8 cellular contexts compared by ENCODE assay signal in genomic region chr10:21526952-21527633, GRCh38. TPM values are rescaled to one million over a fixed set of nuclear protein-coding genes. Genes with fewer than 3 reads are reported as not detected.
DNase-seq lines count a peak whose midpoint lies in the region; ATAC-seq lines count a peak whose summit lies in the region.

No MANE protein-coding gene starts in this region.

- H3K4me3 ChIP-seq in MG63 (peak overlapping the region; percentile 63), mononuclear cell (ENCODE audit: low read length) (peak overlapping the region; percentile 51)

- H3K36me3 Mint-ChIP-seq in activated CD4-positive, alpha-beta T cell treated with anti-CD3 and anti-CD28 coated beads for 36 hours (ENCODE audit: low read depth), result no peaks in the 10 kb centered on the region
- no peaks in the 10 kb centered on the region for H3K36me3 Mint-ChIP-seq in activated CD8-positive, alpha-beta memory T cell treated with anti-CD3 and anti-CD28 coated beads, Interleukin-2, amount 10 ng/mL, durations not matched to agents 7 days and 5 days

- intact Hi-C loops in activated CD4-positive, alpha-beta T cell treated with anti-CD3 and anti-CD28 coated beads for 36 hours (cut with DNase I, micrococcal nuclease), result loop anchor here in 1 of 2 experiments (1.0 to 10.0 kb wide), 7 partner anchors 7 to 1918 kb away; partner anchors contain the start of genes MLLT10 and PIP4K2A

- H3K9me3 Mint-ChIP-seq in activated CD4-positive, alpha-beta T cell treated with anti-CD3 and anti-CD28 coated beads for 36 hours (ENCODE audit: low read depth), result no peaks in the 10 kb centered on the region
- H3K9me3 Mint-ChIP-seq in activated CD8-positive, alpha-beta memory T cell treated with anti-CD3 and anti-CD28 coated beads, Interleukin-2, amount 10 ng/mL, durations not matched to agents 7 days and 5 days (ENCODE audit: low read depth), result no peaks in the 10 kb centered on the region
- no peaks in the 10 kb centered on the region for H3K9me3 Mint-ChIP-seq in stimulated activated naive CD8-positive, alpha-beta T cell treated with anti-CD3 and anti-CD28 coated beads, Interleukin-15, amount 100 ng/mL, for 72 hours

- peak; percentile 63 for DNase-seq in activated CD4-positive, alpha-beta T cell treated with anti-CD3 and anti-CD28 coated beads for 36 hours
- no peak for DNase-seq in activated CD4-positive, alpha-beta T cell treated with anti-CD3 and anti-CD28 coated beads for 1 hour
- DNase-seq in MG63 (peak; percentile 75), epithelial cell of prostate (ENCODE audit: low read depth, low spot score) (no peak), superior temporal gyrus (ENCODE audit: extremely low spot score) (no peak)
- peak; percentile 53 for DNase-seq in activated CD8-positive, alpha-beta memory T cell treated with anti-CD3 and anti-CD28 coated beads, Interleukin-2, amount 10 ng/mL, durations not matched to agents 7 days and 5 days
- peak; percentile 39 to 46 for DNase-seq in stimulated activated naive CD8-positive, alpha-beta T cell treated with anti-CD3 and anti-CD28 coated beads, Interleukin-15, amount 100 ng/mL, for 72 hours

- ATAC-seq in activated CD4-positive, alpha-beta T cell treated with anti-CD3 and anti-CD28 coated beads for 36 hours, result peak; percentile 28
- ATAC-seq in activated CD8-positive, alpha-beta memory T cell treated with anti-CD3 and anti-CD28 coated beads, Interleukin-2, amount 10 ng/mL, durations not matched to agents 7 days and 5 days, result peak; percentile 34
- ATAC-seq in stimulated activated naive CD8-positive, alpha-beta T cell treated with anti-CD3 and anti-CD28 coated beads, Interleukin-15, amount 100 ng/mL, for 72 hours, result peak; percentile 44

- CTCF ChIA-PET in activated CD4-positive, alpha-beta T cell treated with anti-CD3 and anti-CD28 coated beads for 36 hours (lab: Charles Lee), result interaction anchor here (0.8 to 1.0 kb wide), 2 partner anchors 10 to 205 kb away, joined by 3 read pairs; no protein-coding TSS in a partner anchor
- CTCF ChIA-PET in activated CD8-positive, alpha-beta memory T cell treated with anti-CD3 and anti-CD28 coated beads, Interleukin-2, amount 10 ng/mL, durations not matched to agents 7 days and 5 days (lab: Charles Lee), result interaction anchor here (0.7 to 0.9 kb wide), 2 partner anchors 9 to 30 kb away, joined by 3 to 4 read pairs; no protein-coding TSS in a partner anchor

- POLR2A ChIA-PET in activated CD4-positive, alpha-beta T cell treated with anti-CD3 and anti-CD28 coated beads for 36 hours (lab: Charles Lee), result interaction anchor here (0.7 to 1.0 kb wide), 2 partner anchors 30 to 143 kb away, joined by 4 to 5 read pairs; no protein-coding TSS in a partner anchor

- H3K9me3 ChIP-seq in MG63, result no peaks in the 10 kb centered on the region
- H3K9me3 ChIP-seq in mononuclear cell (ENCODE audit: low read depth, low read length), result no peaks in the 10 kb centered on the region

- H3K4me1 ChIP-seq in mononuclear cell (ENCODE audit: insufficient read depth, low read length), result peaks cover 26% of the 10 kb centered on the region

- H3K4me1 Mint-ChIP-seq in activated CD4-positive, alpha-beta T cell treated with anti-CD3 and anti-CD28 coated beads for 36 hours, result peaks cover 23% of the 10 kb centered on the region
- peaks cover 25% of the 10 kb centered on the region for H3K4me1 Mint-ChIP-seq in activated CD8-positive, alpha-beta memory T cell treated with anti-CD3 and anti-CD28 coated beads, Interleukin-2, amount 10 ng/mL, durations not matched to agents 7 days and 5 days
- peaks cover 21% of the 10 kb centered on the region for H3K4me1 Mint-ChIP-seq in stimulated activated naive CD8-positive, alpha-beta T cell treated with anti-CD3 and anti-CD28 coated beads, Interleukin-15, amount 100 ng/mL, for 72 hours

- H3K36me3 ChIP-seq in MG63, result no peaks in the 10 kb centered on the region; the same call in 1 of the 2 replicates

- peak overlapping the region; percentile 91 for H3K27ac ChIP-seq in epithelial cell of prostate

- H3K4me3 Mint-ChIP-seq in activated CD4-positive, alpha-beta T cell treated with anti-CD3 and anti-CD28 coated beads for 36 hours, result peak overlapping the region; percentile 80
- H3K4me3 Mint-ChIP-seq in activated CD8-positive, alpha-beta memory T cell treated with anti-CD3 and anti-CD28 coated beads, Interleukin-2, amount 10 ng/mL, durations not matched to agents 7 days and 5 days, result peak overlapping the region; percentile 84
- peak overlapping the region; percentile 81 to 97 for H3K4me3 Mint-ChIP-seq in stimulated activated naive CD8-positive, alpha-beta T cell treated with anti-CD3 and anti-CD28 coated beads, Interleukin-15, amount 100 ng/mL, for 72 hours

- peak overlapping the region; percentile 96 for H3K27ac Mint-ChIP-seq in activated CD4-positive, alpha-beta T cell treated with anti-CD3 and anti-CD28 coated beads for 36 hours
- H3K27ac Mint-ChIP-seq in activated CD8-positive, alpha-beta memory T cell treated with anti-CD3 and anti-CD28 coated beads, Interleukin-2, amount 10 ng/mL, durations not matched to agents 7 days and 5 days, result peak overlapping the region; percentile 90
- H3K27ac Mint-ChIP-seq in stimulated activated naive CD8-positive, alpha-beta T cell treated with anti-CD3 and anti-CD28 coated beads, Interleukin-15, amount 100 ng/mL, for 72 hours, result peak overlapping the region; percentile 97 to 99

- H3K27me3 ChIP-seq in MG63 (no peaks in the 10 kb centered on the region), mononuclear cell (ENCODE audit: insufficient read depth, low read length) (peaks cover 22% of the 10 kb centered on the region)

- peaks cover 9% of the 10 kb centered on the region for H3K27me3 Mint-ChIP-seq in activated CD4-positive, alpha-beta T cell treated with anti-CD3 and anti-CD28 coated beads for 36 hours
- peaks cover 23% of the 10 kb centered on the region for H3K27me3 Mint-ChIP-seq in activated CD8-positive, alpha-beta memory T cell treated with anti-CD3 and anti-CD28 coated beads, Interleukin-2, amount 10 ng/mL, durations not matched to agents 7 days and 5 days
- peaks cover 40% of the 10 kb centered on the region for H3K27me3 Mint-ChIP-seq in stimulated activated naive CD8-positive, alpha-beta T cell treated with anti-CD3 and anti-CD28 coated beads, Interleukin-15, amount 100 ng/mL, for 72 hours

RNA-seq across cellular contexts. Expression of gene SKIDA1, which starts 1.6 kb away (rescaled TPM):
- total RNA-seq in activated CD4-positive, alpha-beta T cell treated with anti-CD3 and anti-CD28 coated beads for 36 hours, result under 1 TPM; 0.32 to 0.54 TPM
- 2.0 and 3.1 TPM in 2 replicates for total RNA-seq in MG63 (2014; rRNA removed; shearing (Covaris generic); ENCODE audit: low replicate concordance)
- total RNA-seq in activated CD8-positive, alpha-beta memory T cell treated with anti-CD3 and anti-CD28 coated beads, Interleukin-2, amount 10 ng/mL, durations not matched to agents 7 days and 5 days, result under 1 TPM; 0.26 to 0.29 TPM
- total RNA-seq in mononuclear cell, result not detected

RNA-seq across cellular contexts. Expression of gene MLLT10, which starts 6.9 kb away (rescaled TPM):
- 10 to 100 TPM; 33.8 to 34.1 TPM for total RNA-seq in activated CD4-positive, alpha-beta T cell treated with anti-CD3 and anti-CD28 coated beads for 36 hours
- 15.2 and 22.5 TPM in 2 replicates for total RNA-seq in MG63 (2014; rRNA removed; shearing (Covaris generic); ENCODE audit: low replicate concordance)
- total RNA-seq in activated CD8-positive, alpha-beta memory T cell treated with anti-CD3 and anti-CD28 coated beads, Interleukin-2, amount 10 ng/mL, durations not matched to agents 7 days and 5 days, result 10 to 100 TPM; 42.2 to 65.2 TPM
- 37.5 TPM for total RNA-seq in mononuclear cell

Comparison
In these comparisons a context has a peak if more than half of its experiments do, and no peak if none do; other contexts are left out.
1. DNase-seq: peak in activated CD4-positive, alpha-beta T cell treated with anti-CD3 and anti-CD28 coated beads for 36 hours (single experiment), MG63 (single experiment), activated CD8-positive, alpha-beta memory T cell treated with anti-CD3 and anti-CD28 coated beads, Interleukin-2, amount 10 ng/mL, durations not matched to agents 7 days and 5 days (single experiment) and stimulated activated naive CD8-positive, alpha-beta T cell treated with anti-CD3 and anti-CD28 coated beads, Interleukin-15, amount 100 ng/mL, for 72 hours (2 of 2); none in activated CD4-positive, alpha-beta T cell treated with anti-CD3 and anti-CD28 coated beads for 1 hour (single experiment), epithelial cell of prostate (single experiment) and superior temporal gyrus (single experiment).
2. Peak in every context shown above with its lines, with median percentiles within 50 percentile points of each other: ATAC-seq, H3K27ac Mint-ChIP-seq and H3K4me3 Mint-ChIP-seq.